In the genomic region with DNA sequence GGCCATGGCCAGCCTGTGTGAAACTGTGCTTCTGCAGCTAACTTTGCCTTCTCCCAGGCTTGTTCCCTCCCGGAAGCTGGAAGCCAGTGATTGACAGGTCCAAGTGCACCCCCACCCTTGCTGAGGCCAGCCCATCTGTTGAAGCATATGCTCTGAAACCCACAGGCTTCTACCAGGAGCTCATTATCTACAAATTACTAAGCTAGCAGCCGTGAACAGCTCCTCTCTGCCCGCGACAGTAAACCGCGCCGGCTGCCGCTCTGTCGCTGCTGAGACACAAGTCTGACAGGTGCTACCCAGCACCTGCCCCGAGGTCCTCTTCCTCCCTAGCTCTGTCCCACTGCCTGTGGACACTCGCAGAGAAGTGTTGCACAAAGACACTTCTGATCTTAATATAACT, we compare ENCODE assay signal across 12 cellular contexts.
DNase-seq lines count a peak whose midpoint lies in the region; ATAC-seq, FAIRE-seq and TF ChIP-seq lines count a peak whose summit lies in the region.
"Had no signal": no experiment of that assay in that cellular context is flagged by ENCODE, and none has a peak within 500 bp of the region (broad histone marks: within the 10 kb centered on the region; RNA-seq: fewer than 3 reads in every experiment).

No MANE protein-coding gene starts in this region.

- intact Hi-C loops in sciatic nerve (cut with DNase I), result no loop called here

- TF ChIP-seq POLR2A in gastroesophageal sphincter (IDR thresholded peaks at IDR 0.05), result no peak

- no peaks in the 10 kb centered on the region for H3K27me3 ChIP-seq in gastroesophageal sphincter
- H3K27me3 ChIP-seq: upper lobe of left lung had no signal

- peaks cover 0 to 11% (median 0%) of the 10 kb centered on the region in 3 donors for H3K4me1 ChIP-seq in gastroesophageal sphincter
- H3K4me1 ChIP-seq: HAP-1, upper lobe of left lung had no signal

- 77% methylated on average over 10 of the region's 11 CpGs; no CpG with 5 or more reads in 1 of the 2 donors for WGBS in gastroesophageal sphincter (ENCODE audit: low coverage in 1 of 2), 2 donors

- H3K36me3 ChIP-seq in gastroesophageal sphincter, result no peaks in the 10 kb centered on the region
- H3K36me3 ChIP-seq: HAP-1, upper lobe of left lung had no signal

- ATAC-seq in sciatic nerve, result no peak
- no peak for ATAC-seq in HG03280 (IDR thresholded peaks at IDR 0.05; ENCODE audit: unreplicated experiment)
- ATAC-seq in gastroesophageal sphincter, result no peak

- peak; percentile 88 for DNase-seq in D721Med (ENCODE audit: insufficient read length, low spot score)
- DNase-seq in LHCN-M2 (ENCODE audit: low read depth), result peak; percentile 80
- DNase-seq in NCI-H446 treated with DMSO at 0.1 percent for 48 hours (lab: John Stamatoyannopoulos, UW), result peak; percentile 59
- peak; percentile 6 for DNase-seq in germinal center (ENCODE audit: low spot score)
- DNase-seq in pons (ENCODE audit: low spot score), result no peak
- DNase-seq in sciatic nerve (ENCODE audit: low spot score), result no peak
- DNase-seq: NCI-H226; stimulated activated CD4-positive, alpha-beta T cell treated with anti-CD3 and anti-CD28 coated beads, Interleukin-4, amount 100 ng/mL, for 1 hour; upper lobe of left lung had no signal

- no peak overlapping the region for H3K27ac ChIP-seq in gastroesophageal sphincter
- H3K27ac ChIP-seq: upper lobe of left lung had no signal

- peak; percentile 89 for FAIRE-seq in D721Med (lab: Jason Lieb, UNC)

- no peak overlapping the region for H3K4me3 ChIP-seq in gastroesophageal sphincter
- H3K4me3 ChIP-seq: HAP-1, upper lobe of left lung had no signal

- TF ChIP-seq CTCF in D721Med (IDR thresholded peaks at IDR 0.05; ENCODE audit: insufficient read depth, missing control alignments) (no peak), gastroesophageal sphincter (IDR thresholded peaks at IDR 0.05) (no peak)

- TF ChIP-seq EP300 in gastroesophageal sphincter (IDR thresholded peaks at IDR 0.05), result no peak

- no peaks in the 10 kb centered on the region for H3K9me3 ChIP-seq in gastroesophageal sphincter
- H3K9me3 ChIP-seq: HAP-1, upper lobe of left lung had no signal

Comparison
In these comparisons a context has a peak if more than half of its experiments do, and no peak if none do; other contexts are left out.
1. DNase-seq: peak in D721Med (single experiment), LHCN-M2 (single experiment), NCI-H446 treated with DMSO at 0.1 percent for 48 hours (single experiment) and germinal center (single experiment); none in pons (single experiment) and sciatic nerve (single experiment).